Comparison of ENCODE assay signal across 1 cellular context in genomic region chr20:63848003-63848911, GRCh38.
TF ChIP-seq lines count a peak whose summit lies in the region.

No MANE protein-coding gene starts in this region.

TF ChIP-seq in HepG2, 621 proteins besides CTCF, POLR2A, EP300 and RAD21 (continued from another document and continues in another):
- TF ChIP-seq ATAD3A (CRISPR knock-in tag; IDR thresholded peaks at IDR 0.05) (no peak), ZFX (CRISPR knock-in tag; IDR thresholded peaks at IDR 0.05; ENCODE audit: low read depth) (peak; percentile 76), KLF16 (CRISPR knock-in tag; IDR thresholded peaks at IDR 0.05) (peak in 1 of 2 experiments; percentile 81; a peak in 1 of 4 replicates), SRSF1 (optimal IDR thresholded peaks at IDR 0.05; ENCODE audit: low read depth, low read length) (peak; percentile 46), NFYC (CRISPR knock-in tag; IDR thresholded peaks at IDR 0.05) (no peak; the same call in 1 of the 2 replicates), ARID4A (CRISPR knock-in tag; IDR thresholded peaks at IDR 0.05; ENCODE audit: borderline replicate concordance) (peak; percentile 11; the same call in 1 of the 2 replicates), CHD2 (IDR thresholded peaks at IDR 0.05; ENCODE audit: low read depth, low read length) (0 out of 2 replicates have a peak, but pooled peaks have one; percentile 15), ZNF609 (CRISPR knock-in tag; IDR thresholded peaks at IDR 0.05; ENCODE audit: borderline replicate concordance) (peak; percentile 42), ZNF891 (CRISPR knock-in tag; IDR thresholded peaks at IDR 0.05) (peak; percentile 20; the same call in 1 of the 2 replicates), ZNF281 (CRISPR knock-in tag; IDR thresholded peaks at IDR 0.05; ENCODE audit: borderline replicate concordance) (no peak), THYN1 (CRISPR knock-in tag; IDR thresholded peaks at IDR 0.05; ENCODE audit: borderline replicate concordance, low read depth) (no peak), MBD4 (IDR thresholded peaks at IDR 0.05; ENCODE audit: borderline replicate concordance, low read length) (no peak), SRF (IDR thresholded peaks at IDR 0.05; ENCODE audit: low read depth, low read length) (no peak), FOXK1 (CRISPR knock-in tag; IDR thresholded peaks at IDR 0.05; ENCODE audit: borderline replicate concordance, low read depth) (no peak), SOX6 (IDR thresholded peaks at IDR 0.05) (no peak), SOX6 (CRISPR knock-in tag; IDR thresholded peaks at IDR 0.05) (peak; percentile 35; the same call in 1 of the 2 replicates), ZNF737 (CRISPR knock-in tag; IDR thresholded peaks at IDR 0.05; ENCODE audit: borderline replicate concordance) (no peak), ZZZ3 (CRISPR knock-in tag; IDR thresholded peaks at IDR 0.05; ENCODE audit: borderline replicate concordance) (no peak), ZNF460 (CRISPR knock-in tag; IDR thresholded peaks at IDR 0.05; ENCODE audit: borderline replicate concordance) (0 out of 2 replicates have a peak, but pooled peaks have one; percentile 27), ZNF556 (CRISPR knock-in tag; IDR thresholded peaks at IDR 0.05; ENCODE audit: borderline replicate concordance) (peak; percentile 5; the same call in 1 of the 2 replicates), ZBTB46 (CRISPR knock-in tag; IDR thresholded peaks at IDR 0.05; ENCODE audit: borderline replicate concordance) (peak; percentile 81; the same call in 1 of the 2 replicates), ZNF570 (CRISPR knock-in tag; IDR thresholded peaks at IDR 0.05; ENCODE audit: borderline replicate concordance) (no peak), CREBL2 (CRISPR knock-in tag; IDR thresholded peaks at IDR 0.05; ENCODE audit: borderline replicate concordance) (no peak), ZNF564 (CRISPR knock-in tag; IDR thresholded peaks at IDR 0.05) (no peak; the same call in 1 of the 2 replicates), POLR2G (IDR thresholded peaks at IDR 0.05; ENCODE audit: low read depth, low read length) (no peak; the same call in 1 of the 2 replicates), RXRB (CRISPR knock-in tag; IDR thresholded peaks at IDR 0.05; ENCODE audit: borderline replicate concordance) (peak; percentile 62; the same call in 1 of the 2 replicates), ZBTB7A (CRISPR knock-in tag; IDR thresholded peaks at IDR 0.05) (peak; percentile 62), ZNF644 (CRISPR knock-in tag; IDR thresholded peaks at IDR 0.05; ENCODE audit: low read depth) (no peak), RFX3 (CRISPR knock-in tag; IDR thresholded peaks at IDR 0.05) (no peak), ZBTB25 (CRISPR knock-in tag; IDR thresholded peaks at IDR 0.05) (no peak), MAF1 (CRISPR knock-in tag; IDR thresholded peaks at IDR 0.05; ENCODE audit: borderline replicate concordance) (no peak), THAP11 (CRISPR knock-in tag; IDR thresholded peaks at IDR 0.05) (0 out of 2 replicates have a peak, but pooled peaks have one; percentile 14), ZNF253 (CRISPR knock-in tag; IDR thresholded peaks at IDR 0.05; ENCODE audit: borderline replicate concordance) (no peak), IRF1 (CRISPR knock-in tag; IDR thresholded peaks at IDR 0.05; ENCODE audit: low read depth) (0 out of 2 replicates have a peak, but pooled peaks have one; percentile 22), MAX (IDR thresholded peaks at IDR 0.05) (peak; percentile 63), ZNF598 (CRISPR knock-in tag; IDR thresholded peaks at IDR 0.05; ENCODE audit: borderline replicate concordance) (no peak), ARNT2 (CRISPR knock-in tag; IDR thresholded peaks at IDR 0.05; ENCODE audit: low read depth) (0 out of 2 replicates have a peak, but pooled peaks have one; percentile 22), JDP2 (CRISPR knock-in tag; IDR thresholded peaks at IDR 0.05; ENCODE audit: borderline replicate concordance) (no peak), ZNF468 (CRISPR knock-in tag; IDR thresholded peaks at IDR 0.05) (no peak), GTF2F1 (IDR thresholded peaks at IDR 0.05; ENCODE audit: low read length) (no peak), ZBTB34 (CRISPR knock-in tag; IDR thresholded peaks at IDR 0.05) (no peak), HES4 (CRISPR knock-in tag; IDR thresholded peaks at IDR 0.05; ENCODE audit: borderline replicate concordance) (0 out of 2 replicates have a peak, but pooled peaks have one; percentile 64)
